In genomic region chr6:136253734-136254133, GRCh38 we compare ENCODE assay signal across 22 cellular contexts.
"Had no signal": no experiment of that assay in that cellular context is flagged by ENCODE, and none has a peak within 500 bp of the region (broad histone marks: within the 10 kb centered on the region; RNA-seq: fewer than 3 reads in every experiment).

No MANE protein-coding gene starts in this region.

- ATAC-seq: heart left ventricle; left colon; left ventricle myocardium superior; stimulated activated naive B cell treated with anti-CD40 and anti-IgM and Interleukin-4, amounts not matched to agents 10 μg/mL and 1 μg/mL and 100 μg/mL, for 72 hours; stimulated activated naive CD8-positive, alpha-beta T cell treated with anti-CD3 and anti-CD28 coated beads, Interleukin-15, amount 100 ng/mL, for 72 hours; upper lobe of right lung had no signal

- DNase-seq: dorsolateral prefrontal cortex; effector CD8-positive, alpha-beta T cell; foreskin melanocyte; heart left ventricle; hippocampal formation; left colon; left ventricle myocardium superior; mesenchymal stem cell; midbrain; nephron progenitor cell; sigmoid colon; stimulated activated CD4-positive, alpha-beta T cell treated with anti-CD3 and anti-CD28 coated beads, Interleukin-2, amount 100 ng/mL, for 24 hours; stimulated activated CD4-positive, alpha-beta T cell treated with anti-CD3 and anti-CD28 coated beads, Interleukin-4, amount 100 ng/mL, for 4 hours; stimulated activated naive B cell treated with anti-CD40 and anti-IgM and Interleukin-4, amounts not matched to agents 10 μg/mL and 1 μg/mL and 100 μg/mL, for 72 hours; stimulated activated naive CD8-positive, alpha-beta T cell treated with anti-CD3 and anti-CD28 coated beads, Interleukin-15, amount 100 ng/mL, for 72 hours; testis; upper lobe of right lung had no signal

- H3K4me3 ChIP-seq: coronary artery, dorsolateral prefrontal cortex, heart left ventricle, lung, sigmoid colon, skin epidermis, testis, tibial nerve, upper lobe of right lung had no signal

- H3K27ac Mint-ChIP-seq: nephron progenitor cell; stimulated activated naive B cell treated with anti-CD40 and anti-IgM and Interleukin-4, amounts not matched to agents 10 μg/mL and 1 μg/mL and 100 μg/mL, for 72 hours had no signal

- H3K27me3 Mint-ChIP-seq: stimulated activated naive B cell treated with anti-CD40 and anti-IgM and Interleukin-4, amounts not matched to agents 10 μg/mL and 1 μg/mL and 100 μg/mL, for 72 hours; stimulated activated naive CD8-positive, alpha-beta T cell treated with anti-CD3 and anti-CD28 coated beads, Interleukin-15, amount 100 ng/mL, for 72 hours had no signal

- H3K9me3 ChIP-seq: heart left ventricle, neutrophil, sigmoid colon, testis, tibial nerve, upper lobe of right lung had no signal

- H3K27ac ChIP-seq: coronary artery, dorsolateral prefrontal cortex, heart left ventricle, neutrophil, sigmoid colon, skin epidermis, testis, tibial nerve, upper lobe of right lung had no signal

- H3K9me3 Mint-ChIP-seq: nephron progenitor cell; stimulated activated naive CD8-positive, alpha-beta T cell treated with anti-CD3 and anti-CD28 coated beads, Interleukin-15, amount 100 ng/mL, for 72 hours had no signal

- H3K27me3 ChIP-seq: dorsolateral prefrontal cortex, heart left ventricle, neutrophil, sigmoid colon, testis, tibial nerve, upper lobe of right lung had no signal

- H3K4me3 Mint-ChIP-seq: nephron progenitor cell; stimulated activated naive B cell treated with anti-CD40 and anti-IgM and Interleukin-4, amounts not matched to agents 10 μg/mL and 1 μg/mL and 100 μg/mL, for 72 hours; stimulated activated naive CD8-positive, alpha-beta T cell treated with anti-CD3 and anti-CD28 coated beads, Interleukin-15, amount 100 ng/mL, for 72 hours had no signal
